11 cellular contexts compared by ENCODE assay signal in genomic region chr7:73436031-73436929, GRCh38. TPM values are rescaled to one million over a fixed set of nuclear protein-coding genes. Genes with fewer than 3 reads are reported as not detected.
DNase-seq lines count a peak whose midpoint lies in the region; ATAC-seq and TF ChIP-seq lines count a peak whose summit lies in the region.
"Had no signal": no experiment of that assay in that cellular context is flagged by ENCODE, and none has a peak within 500 bp of the region (broad histone marks: within the 10 kb centered on the region; RNA-seq: fewer than 3 reads in every experiment).

No MANE protein-coding gene starts in this region.

- H3K4me3 ChIP-seq in kidney epithelial cell (ENCODE audit: low read depth, low read length) = no peak overlapping the region

- ATAC-seq in GM18502 (IDR thresholded peaks at IDR 0.05; ENCODE audit: poor library complexity, unreplicated experiment) = no peak
- ATAC-seq: natural killer cell treated with Interleukin-12 subunit alpha and Interleukin-12 subunit beta and Interleukin-15 and Interleukin-18, amount 100 ng/mL, for 72 hours had no signal

- peak; percentile 7 for TF ChIP-seq CTCF in kidney epithelial cell (IDR thresholded peaks at IDR 0.05; ENCODE audit: insufficient read depth, low read length, poor library complexity, severe bottlenecking)

- peaks cover 25% of the 10 kb centered on the region for H3K27me3 ChIP-seq in kidney epithelial cell (ENCODE audit: control insufficient read depth, insufficient read depth, low read length)

- peak; percentile 20 to 58 for DNase-seq in NCI-H524 (lab: John Stamatoyannopoulos, UW)
- DNase-seq in NCI-H524 treated with DMSO at 0.1 percent for 48 hours (lab: John Stamatoyannopoulos, UW) = no peak
- peak; percentile 84 for DNase-seq in NCI-H69 (lab: John Stamatoyannopoulos, UW)
- DNase-seq in kidney epithelial cell (ENCODE audit: low read depth) = no peak
- DNase-seq in smooth muscle cell of the brain vasculature (ENCODE audit: low read depth, low spot score) = peak; percentile 33
- no peak for DNase-seq in NCI-H1694 (lab: John Stamatoyannopoulos, UW)
- DNase-seq in cerebellar nuclear complex (lab: John Stamatoyannopoulos, UW) = no peak
- DNase-seq: activated CD4-positive, alpha-beta memory T cell treated with anti-CD3 and anti-CD28 coated beads for 36 hours; activated naive CD4-positive, alpha-beta T cell treated with anti-CD3 and anti-CD28 coated beads, Interleukin-2, amount 10 ng/mL, durations not matched to agents 7 days and 5 days had no signal

- peaks cover 2% of the 10 kb centered on the region for H3K36me3 ChIP-seq in kidney epithelial cell (ENCODE audit: control insufficient read depth, insufficient read depth, low read length)

RNA-seq across cellular contexts. Expression of gene FZD9, which starts 2.7 kb away (rescaled TPM):
- 1.5 and 1.6 TPM in 2 replicates for total RNA-seq in kidney epithelial cell

Comparison
In these comparisons a context has a peak if more than half of its experiments do, and no peak if none do; other contexts are left out.
1. DNase-seq: peak in NCI-H524 (2 of 2), NCI-H69 (single experiment) and smooth muscle cell of the brain vasculature (single experiment); none in NCI-H524 treated with DMSO at 0.1 percent for 48 hours (single experiment), kidney epithelial cell (single experiment), NCI-H1694 (single experiment) and cerebellar nuclear complex (0 of 2).